In genomic region chr17:47841488-47842308, GRCh38 we compare ENCODE assay signal across 8 cellular contexts. TPM values are rescaled to one million over a fixed set of nuclear protein-coding genes. Genes with fewer than 3 reads are reported as not detected.
A peak's percentile ranks its signal among the peaks of the same experiment; 100 is the strongest.
DNase-seq lines count a peak whose midpoint lies in the region; ATAC-seq lines count a peak whose summit lies in the region.

No MANE protein-coding gene starts in this region.

- no peaks in the 10 kb centered on the region for H3K9me3 Mint-ChIP-seq in T-helper 2 cell treated with Interferon-gamma antibody and Interleukin-4, amounts not matched to agents 5 μg/mL and 100 μg/mL, for 36 hours
- H3K9me3 Mint-ChIP-seq in activated T-helper 17 cell treated with anti-CD3 and anti-CD28 coated beads, Interleukin-2, amount 50 U/mL, for 72 hours, result no peaks in the 10 kb centered on the region

- H3K4me3 ChIP-seq in subcutaneous abdominal adipose tissue (ENCODE audit: low read depth in 1 of 5, low read length in 5 of 5), result peak overlapping the region in 4 of 5 donors; percentile 69 to 94 (median 92)

- H3K27me3 Mint-ChIP-seq in T-helper 2 cell treated with Interferon-gamma antibody and Interleukin-4, amounts not matched to agents 5 μg/mL and 100 μg/mL, for 36 hours (ENCODE audit: low read depth), result peaks cover 24% of the 10 kb centered on the region
- peaks cover 19% of the 10 kb centered on the region for H3K27me3 Mint-ChIP-seq in activated T-helper 17 cell treated with anti-CD3 and anti-CD28 coated beads, Interleukin-2, amount 50 U/mL, for 72 hours

- H3K27ac ChIP-seq in layer of hippocampus (ENCODE audit: low read depth, low read length) (peak overlapping the region; percentile 43), subcutaneous abdominal adipose tissue (ENCODE audit: low read depth, low read length) (peak overlapping the region; percentile 84)

- H3K27me3 ChIP-seq in layer of hippocampus (ENCODE audit: control insufficient read depth, insufficient read depth, low read length) (peaks cover 6% of the 10 kb centered on the region), subcutaneous abdominal adipose tissue (ENCODE audit: control insufficient read depth in 5 of 5, insufficient read depth in 4 of 5, low read length in 5 of 5) (peaks cover 5 to 12% (median 9%) of the 10 kb centered on the region in 5 donors)

- H3K4me3 Mint-ChIP-seq in T-helper 2 cell treated with Interferon-gamma antibody and Interleukin-4, amounts not matched to agents 5 μg/mL and 100 μg/mL, for 36 hours, result peak overlapping the region; percentile 99
- peak overlapping the region; percentile 93 for H3K4me3 Mint-ChIP-seq in activated T-helper 17 cell treated with anti-CD3 and anti-CD28 coated beads, Interleukin-2, amount 50 U/mL, for 72 hours

- H3K36me3 ChIP-seq in subcutaneous abdominal adipose tissue (ENCODE audit: control insufficient read depth in 5 of 5, insufficient read depth in 5 of 5, low read length in 5 of 5), result peaks cover 0 to 23% (median 11%) of the 10 kb centered on the region in 5 donors

- H3K27ac Mint-ChIP-seq in T-helper 2 cell treated with Interferon-gamma antibody and Interleukin-4, amounts not matched to agents 5 μg/mL and 100 μg/mL, for 36 hours, result peak overlapping the region; percentile 93
- peak overlapping the region; percentile 94 for H3K27ac Mint-ChIP-seq in activated T-helper 17 cell treated with anti-CD3 and anti-CD28 coated beads, Interleukin-2, amount 50 U/mL, for 72 hours

- ATAC-seq in activated T-helper 17 cell treated with anti-CD3 and anti-CD28 coated beads, Interleukin-2, amount 50 U/mL, for 72 hours (replicated peaks), result no peak
- ATAC-seq in GM19467 (IDR thresholded peaks at IDR 0.05; ENCODE audit: unreplicated experiment), result no peak
- ATAC-seq in GM21390 (IDR thresholded peaks at IDR 0.05; ENCODE audit: unreplicated experiment), result no peak

- H3K4me1 Mint-ChIP-seq in T-helper 2 cell treated with Interferon-gamma antibody and Interleukin-4, amounts not matched to agents 5 μg/mL and 100 μg/mL, for 36 hours (ENCODE audit: low read depth), result peaks cover 21% of the 10 kb centered on the region
- H3K4me1 Mint-ChIP-seq in activated T-helper 17 cell treated with anti-CD3 and anti-CD28 coated beads, Interleukin-2, amount 50 U/mL, for 72 hours, result peaks cover 13% of the 10 kb centered on the region

- DNase-seq in T-helper 2 cell treated with Interferon-gamma antibody and Interleukin-4, amounts not matched to agents 5 μg/mL and 100 μg/mL, for 36 hours (ENCODE audit: low spot score), result no peak
- DNase-seq in T-helper 2 cell (no peak), SIG-M5 (lab: John Stamatoyannopoulos, UW) (no peak)

- no peaks in the 10 kb centered on the region for H3K9me3 ChIP-seq in subcutaneous abdominal adipose tissue (ENCODE audit: control insufficient read depth in 5 of 5, low read length in 5 of 5)

- no peaks in the 10 kb centered on the region for H3K36me3 Mint-ChIP-seq in T-helper 2 cell treated with Interferon-gamma antibody and Interleukin-4, amounts not matched to agents 5 μg/mL and 100 μg/mL, for 36 hours (ENCODE audit: low read depth)
- peaks cover 7% of the 10 kb centered on the region for H3K36me3 Mint-ChIP-seq in activated T-helper 17 cell treated with anti-CD3 and anti-CD28 coated beads, Interleukin-2, amount 50 U/mL, for 72 hours (ENCODE audit: low read depth)

- peak overlapping the region in 4 of 5 donors; percentile 58 to 93 (median 87) for H3K9ac ChIP-seq in subcutaneous abdominal adipose tissue (ENCODE audit: low read length in 5 of 5)

- peaks cover 12 to 53% (median 46%) of the 10 kb centered on the region in 5 donors for H3K4me1 ChIP-seq in subcutaneous abdominal adipose tissue (ENCODE audit: control insufficient read depth in 5 of 5, insufficient read depth in 5 of 5, low read length in 5 of 5)

RNA-seq across cellular contexts. Expression of gene SCRN2, which starts 0.6 kb away (rescaled TPM):
- total RNA-seq in activated T-helper 17 cell treated with anti-CD3 and anti-CD28 coated beads, Interleukin-2, amount 50 U/mL, for 72 hours, result 10 to 100 TPM; 21.2 to 21.8 TPM

RNA-seq across cellular contexts. Expression of gene SP6, which starts 9.3 kb away (rescaled TPM):
- total RNA-seq in activated T-helper 17 cell treated with anti-CD3 and anti-CD28 coated beads, Interleukin-2, amount 50 U/mL, for 72 hours, result under 1 TPM in 1 of 2 donors, not detected in 1; 0.21 TPM

RNA-seq across cellular contexts. Expression of gene LRRC46, which starts 10.2 kb away (rescaled TPM):
- under 1 TPM; 0.58 to 0.61 TPM for total RNA-seq in activated T-helper 17 cell treated with anti-CD3 and anti-CD28 coated beads, Interleukin-2, amount 50 U/mL, for 72 hours

RNA-seq across cellular contexts. Expression of gene MRPL10, which starts 10.4 kb away (rescaled TPM):
- total RNA-seq in activated T-helper 17 cell treated with anti-CD3 and anti-CD28 coated beads, Interleukin-2, amount 50 U/mL, for 72 hours, result 10 to 100 TPM; 58.0 to 58.8 TPM

RNA-seq across cellular contexts. Expression of gene OSBPL7, which starts 20.1 kb away (rescaled TPM):
- total RNA-seq in activated T-helper 17 cell treated with anti-CD3 and anti-CD28 coated beads, Interleukin-2, amount 50 U/mL, for 72 hours, result 10 to 100 TPM; 11.6 to 14.4 TPM
